8 cellular contexts compared by ENCODE assay signal in the genomic region with DNA sequence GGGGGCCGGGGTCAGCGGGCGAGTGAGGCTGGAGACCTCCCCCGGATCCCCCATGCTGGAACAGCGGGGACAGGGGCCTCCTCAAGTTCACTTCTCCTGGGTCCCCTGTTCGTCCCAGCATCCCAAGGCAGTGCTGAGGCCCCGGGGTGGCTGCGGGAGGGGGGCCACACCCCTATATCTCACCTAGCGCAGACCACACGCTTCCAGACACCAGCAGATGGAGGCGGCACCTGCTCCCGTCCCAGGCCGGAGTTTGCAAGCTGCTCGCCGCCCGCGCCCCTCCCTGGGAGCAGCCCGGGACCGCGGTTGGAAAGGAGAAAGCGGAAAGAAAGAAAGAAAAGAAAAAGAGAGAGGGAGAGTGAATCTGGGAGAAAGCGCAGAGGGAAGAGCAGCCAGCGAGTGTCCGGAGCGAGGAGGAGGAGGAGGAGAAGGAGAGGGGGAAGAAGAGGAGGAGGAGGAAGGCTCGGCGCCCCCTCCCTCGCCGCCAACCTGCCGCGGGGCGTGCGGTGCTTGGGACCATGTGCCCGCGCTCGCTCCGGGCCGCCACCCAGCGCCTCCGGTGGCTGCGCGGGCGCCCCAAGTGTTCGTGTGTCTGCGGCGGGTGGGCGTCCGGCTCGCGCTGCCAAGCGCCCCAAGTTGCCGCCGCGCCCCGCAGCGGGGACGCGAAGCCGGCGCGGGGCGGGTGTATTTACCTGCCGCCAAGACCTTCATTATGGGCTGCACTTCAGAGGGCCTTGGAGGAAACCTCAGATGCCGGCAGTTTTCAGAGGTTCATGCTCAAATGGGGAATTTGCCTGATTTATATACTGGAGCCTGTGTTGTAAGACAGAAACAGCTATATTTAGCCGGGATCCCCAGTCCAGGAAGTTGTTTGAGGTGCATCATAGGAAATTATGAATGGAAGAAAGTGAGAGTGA. TPM values are rescaled to one million over a fixed set of nuclear protein-coding genes. Genes with fewer than 3 reads are reported as not detected.
DNase-seq lines count a peak whose midpoint lies in the region; ATAC-seq and TF ChIP-seq lines count a peak whose summit lies in the region.

A gene (minus strand): TSS at position 775 of the 917 bp plus-strand sequence. CDS start 64 bp downstream, at position 711.

- WGBS in aorta, 2 donors, result 1 to 2% methylated on average over 55 to 65 of the region's 65 CpGs

- peak within 1 kb of the TSS; percentile 57 to 82 (median 68) for H3K4me3 ChIP-seq in fibroblast of lung (replicated peaks in 1 of 4; ENCODE audit: control extremely low read depth in 1 of 4, insufficient read depth in 1 of 4, low read depth in 3 of 4, low read length in 4 of 4)
- H3K4me3 ChIP-seq in neural cell (ENCODE audit: low read length), result peak within 1 kb of the TSS; percentile 64
- peak within 1 kb of the TSS; percentile 4 to 23 for H3K4me3 ChIP-seq in aorta (ENCODE audit: low read length in 2 of 2)

- H3K27me3 ChIP-seq in fibroblast of lung (ENCODE audit: control insufficient read depth, insufficient read depth, low read length), result no peaks in the 10 kb centered on the region
- H3K27me3 ChIP-seq in neural cell (ENCODE audit: insufficient read depth, low read depth, low read length), result peaks cover 17% of the 10 kb centered on the region
- no peaks in the 10 kb centered on the region for H3K27me3 ChIP-seq in aorta (ENCODE audit: control insufficient read depth in 1 of 2, insufficient read depth in 2 of 2, low read length in 1 of 2)

- peak within 1 kb of the TSS; percentile 99 for H3K4me2 ChIP-seq in fibroblast of lung (ENCODE audit: extremely low read depth, insufficient read depth, low read length)
- H3K4me2 ChIP-seq in neural cell (ENCODE audit: low read length), result peak within 1 kb of the TSS; percentile 63

- H4K20me1 ChIP-seq in fibroblast of lung (ENCODE audit: control insufficient read depth, extremely low read depth, insufficient read depth, low read length), result no peaks in the 10 kb centered on the region
- no peaks in the 10 kb centered on the region for H4K20me1 ChIP-seq in neural cell (ENCODE audit: insufficient read depth)

- peaks cover 17% of the 10 kb centered on the region for H3K36me3 ChIP-seq in fibroblast of lung (ENCODE audit: control insufficient read depth, insufficient read depth, low read length)
- no peaks in the 10 kb centered on the region for H3K36me3 ChIP-seq in neural cell (ENCODE audit: insufficient read depth, low read length)
- no peaks in the 10 kb centered on the region for H3K36me3 ChIP-seq in aorta (ENCODE audit: control insufficient read depth in 1 of 2, insufficient read depth in 2 of 2, low read length in 1 of 2)

- no peaks in the 10 kb centered on the region for H3F3A ChIP-seq in neural cell (ENCODE audit: insufficient read depth, low read length, poor library complexity, severe bottlenecking)

- H2AFZ ChIP-seq in fibroblast of lung (ENCODE audit: low read length) (no peak within 1 kb of the TSS), neural cell (ENCODE audit: low read depth, low read length) (peak within 1 kb of the TSS; percentile 15)

- intact Hi-C loops in aorta (cut with DNase I), result no loop called here

- peak; percentile 20 for TF ChIP-seq RAD21 in neural cell (conservative IDR thresholded peaks at IDR 0.05)

- H3K4me1 ChIP-seq in fibroblast of lung (ENCODE audit: control insufficient read depth, extremely low read depth, insufficient read depth, low read length) (peaks cover 48% of the 10 kb centered on the region), aorta (ENCODE audit: control insufficient read depth in 1 of 2, insufficient read depth in 2 of 2, low read length in 2 of 2) (peaks cover 0 to 2% of the 10 kb centered on the region in 2 donors)

- no peaks in the 10 kb centered on the region for H3K9me3 ChIP-seq in fibroblast of lung (ENCODE audit: control insufficient read depth, insufficient read depth, low read depth, low read length)
- no peaks in the 10 kb centered on the region for H3K9me3 ChIP-seq in neural cell (ENCODE audit: low read length)
- H3K9me3 ChIP-seq in aorta (ENCODE audit: control insufficient read depth, low read length), result no peaks in the 10 kb centered on the region

- ATAC-seq in aorta (ENCODE audit: low FRiP score), result no peak
- ATAC-seq in GM21528 (IDR thresholded peaks at IDR 0.05; ENCODE audit: low FRiP score, unreplicated experiment), result no peak

- DNase-seq in COR-L47 (lab: John Stamatoyannopoulos, UW) (peak; percentile 12), MV-4-11 (lab: John Stamatoyannopoulos, UW) (peak; percentile 47), activated T-cell treated with anti-CD3 and anti-CD28 coated beads for 24 hours (ENCODE audit: low read depth) (peak; percentile 51), fibroblast of lung (ENCODE audit: low read depth in 2 of 2) (peak; percentile 67 to 82), aorta (no peak), H4 (ENCODE audit: low spot score) (no peak)

- TF ChIP-seq EP300 in neural cell (conservative IDR thresholded peaks at IDR 0.05; ENCODE audit: poor library complexity, severe bottlenecking), result peak; percentile 14

- H3K79me2 ChIP-seq in fibroblast of lung (ENCODE audit: control insufficient read depth, insufficient read depth, low read length), result peaks cover 49% of the 10 kb centered on the region
- no peaks in the 10 kb centered on the region for H3K79me2 ChIP-seq in neural cell (replicated peaks; ENCODE audit: insufficient read depth, low read length)

- H3K9me2 ChIP-seq in neural cell (ENCODE audit: insufficient read depth, low read length), result no peaks in the 10 kb centered on the region

- H3K9ac ChIP-seq in fibroblast of lung (ENCODE audit: insufficient read depth, low read length) (peak within 1 kb of the TSS; percentile 96), neural cell (ENCODE audit: low read length) (peak within 1 kb of the TSS; percentile 40)

- TF ChIP-seq CTCF in fibroblast of lung (conservative IDR thresholded peaks at IDR 0.05 in 1 of 2, IDR thresholded peaks at IDR 0.05 in 1 of 2; ENCODE audit: low read depth in 1 of 2, low read length in 2 of 2) (no peak), neural cell (IDR thresholded peaks at IDR 0.05; ENCODE audit: poor library complexity, severe bottlenecking) (peak; percentile 66)

- H3K27ac ChIP-seq in fibroblast of lung (ENCODE audit: insufficient read depth, low read length) (peak within 1 kb of the TSS; percentile 95), neural cell (ENCODE audit: low read length) (no peak within 1 kb of the TSS), aorta (ENCODE audit: low read depth in 1 of 2, low read length in 2 of 2) (no peak within 1 kb of the TSS)

TF ChIP-seq in neural cell, 6 proteins besides CTCF, POLR2A, EP300 and RAD21:
- TF ChIP-seq SMC3 (conservative IDR thresholded peaks at IDR 0.05; ENCODE audit: poor library complexity), result no peak
- no peak for TF ChIP-seq POLR2AphosphoS5 (IDR thresholded peaks at IDR 0.05)
- TF ChIP-seq TAF1 (IDR thresholded peaks at IDR 0.05; ENCODE audit: low read depth), result no peak
- peak; percentile 61 for TF ChIP-seq MXI1 (conservative IDR thresholded peaks at IDR 0.05; ENCODE audit: poor library complexity, severe bottlenecking)
TF ChIP-seq in neural cell: peak in this region for 1.

RNA-seq across cellular contexts. Expression of the gene that starts here (rescaled TPM):
- total RNA-seq in fibroblast of lung, result 3.6 and 11.2 TPM in 2 replicates
- polyA plus RNA-seq in fibroblast of lung, result 4.5 and 19.6 TPM in 2 replicates
- 7.1 and 25.1 TPM in 2 replicates for polyA plus RNA-seq in fibroblast of lung (2012)
- polyA minus RNA-seq in fibroblast of lung (ENCODE audit: low replicate concordance), result 40.6 and 97.7 TPM in 2 replicates
- 0.05 TPM in 1 of 2 replicates, not detected in the other for polyA plus RNA-seq in neural cell
- polyA minus RNA-seq in neural cell, result 0.12 and 0.24 TPM in 2 replicates
- 1 to 10 TPM; 4.5 to 6.6 TPM for total RNA-seq in aorta
- polyA plus RNA-seq in aorta, result 1 to 10 TPM; 1.3 to 2.3 TPM
- total RNA-seq in H4 (2014; rRNA removed; shearing (Covaris generic)), result 2.2 and 3.9 TPM in 2 replicates

Comparison
In these comparisons a context has a peak if more than half of its experiments do, and no peak if none do; other contexts are left out.
1. DNase-seq: peak in COR-L47 (single experiment), MV-4-11 (single experiment), activated T-cell treated with anti-CD3 and anti-CD28 coated beads for 24 hours (single experiment) and fibroblast of lung (2 of 2); none in aorta (0 of 2) and H4 (single experiment).
2. H3K4me3 ChIP-seq: peak in every context shown above with its lines; median percentile 68 in fibroblast of lung; 64 in neural cell; 14 in aorta.